ENCODE assay signal across 1 cellular context in genomic region chr5:80408475-80408875, GRCh38.
TF ChIP-seq lines count a peak whose summit lies in the region.

No MANE protein-coding gene starts in this region.

TF ChIP-seq in HepG2, 621 proteins besides CTCF, POLR2A, EP300 and RAD21 (continued from another document):
- TF ChIP-seq, protein P1, sequence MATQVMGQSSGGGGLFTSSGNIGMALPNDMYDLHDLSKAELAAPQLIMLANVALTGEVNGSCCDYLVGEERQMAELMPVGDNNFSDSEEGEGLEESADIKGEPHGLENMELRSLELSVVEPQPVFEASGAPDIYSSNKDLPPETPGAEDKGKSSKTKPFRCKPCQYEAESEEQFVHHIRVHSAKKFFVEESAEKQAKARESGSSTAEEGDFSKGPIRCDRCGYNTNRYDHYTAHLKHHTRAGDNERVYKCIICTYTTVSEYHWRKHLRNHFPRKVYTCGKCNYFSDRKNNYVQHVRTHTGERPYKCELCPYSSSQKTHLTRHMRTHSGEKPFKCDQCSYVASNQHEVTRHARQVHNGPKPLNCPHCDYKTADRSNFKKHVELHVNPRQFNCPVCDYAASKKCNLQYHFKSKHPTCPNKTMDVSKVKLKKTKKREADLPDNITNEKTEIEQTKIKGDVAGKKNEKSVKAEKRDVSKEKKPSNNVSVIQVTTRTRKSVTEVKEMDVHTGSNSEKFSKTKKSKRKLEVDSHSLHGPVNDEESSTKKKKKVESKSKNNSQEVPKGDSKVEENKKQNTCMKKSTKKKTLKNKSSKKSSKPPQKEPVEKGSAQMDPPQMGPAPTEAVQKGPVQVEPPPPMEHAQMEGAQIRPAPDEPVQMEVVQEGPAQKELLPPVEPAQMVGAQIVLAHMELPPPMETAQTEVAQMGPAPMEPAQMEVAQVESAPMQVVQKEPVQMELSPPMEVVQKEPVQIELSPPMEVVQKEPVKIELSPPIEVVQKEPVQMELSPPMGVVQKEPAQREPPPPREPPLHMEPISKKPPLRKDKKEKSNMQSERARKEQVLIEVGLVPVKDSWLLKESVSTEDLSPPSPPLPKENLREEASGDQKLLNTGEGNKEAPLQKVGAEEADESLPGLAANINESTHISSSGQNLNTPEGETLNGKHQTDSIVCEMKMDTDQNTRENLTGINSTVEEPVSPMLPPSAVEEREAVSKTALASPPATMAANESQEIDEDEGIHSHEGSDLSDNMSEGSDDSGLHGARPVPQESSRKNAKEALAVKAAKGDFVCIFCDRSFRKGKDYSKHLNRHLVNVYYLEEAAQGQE (IDR thresholded peaks at IDR 0.05; ENCODE audit: borderline replicate concordance in 1 of 2, low read depth in 1 of 2, low read length in 2 of 2): peak in 1 of 2 experiments; percentile 38; a peak in 1 of 4 replicates
- no peak for TF ChIP-seq XBP1 (CRISPR knock-in tag; IDR thresholded peaks at IDR 0.05)
- TF ChIP-seq KMT2B (CRISPR knock-in tag; IDR thresholded peaks at IDR 0.05): no peak; the same call in 1 of the 2 replicates
- no peak for TF ChIP-seq SUZ12 (IDR thresholded peaks at IDR 0.05; ENCODE audit: low read depth, low read length)
- TF ChIP-seq STAT6 (CRISPR knock-in tag; IDR thresholded peaks at IDR 0.05; ENCODE audit: borderline replicate concordance): 0 out of 2 replicates have a peak, but pooled peaks have one; percentile 7
- TF ChIP-seq JUNB (CRISPR knock-in tag; IDR thresholded peaks at IDR 0.05; ENCODE audit: borderline replicate concordance): no peak
- TF ChIP-seq, protein P2, sequence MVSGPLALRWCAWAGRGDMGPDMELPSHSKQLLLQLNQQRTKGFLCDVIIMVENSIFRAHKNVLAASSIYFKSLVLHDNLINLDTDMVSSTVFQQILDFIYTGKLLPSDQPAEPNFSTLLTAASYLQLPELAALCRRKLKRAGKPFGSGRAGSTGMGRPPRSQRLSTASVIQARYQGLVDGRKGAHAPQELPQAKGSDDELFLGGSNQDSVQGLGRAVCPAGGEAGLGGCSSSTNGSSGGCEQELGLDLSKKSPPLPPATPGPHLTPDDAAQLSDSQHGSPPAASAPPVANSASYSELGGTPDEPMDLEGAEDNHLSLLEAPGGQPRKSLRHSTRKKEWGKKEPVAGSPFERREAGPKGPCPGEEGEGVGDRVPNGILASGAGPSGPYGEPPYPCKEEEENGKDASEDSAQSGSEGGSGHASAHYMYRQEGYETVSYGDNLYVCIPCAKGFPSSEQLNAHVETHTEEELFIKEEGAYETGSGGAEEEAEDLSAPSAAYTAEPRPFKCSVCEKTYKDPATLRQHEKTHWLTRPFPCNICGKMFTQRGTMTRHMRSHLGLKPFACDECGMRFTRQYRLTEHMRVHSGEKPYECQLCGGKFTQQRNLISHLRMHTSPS (CRISPR knock-in tag; IDR thresholded peaks at IDR 0.05; ENCODE audit: low read depth): no peak
- no peak for TF ChIP-seq PHF5A (CRISPR knock-in tag; IDR thresholded peaks at IDR 0.05; ENCODE audit: low read depth, unreplicated experiment)
- 0 out of 2 replicates have a peak, but pooled peaks have one; percentile 25 for TF ChIP-seq GATAD2A (CRISPR knock-in tag; IDR thresholded peaks at IDR 0.05)
- no peak; the same call in 1 of the 2 replicates for TF ChIP-seq KDM5A (IDR thresholded peaks at IDR 0.05; ENCODE audit: borderline replicate concordance, low read length)
TF ChIP-seq in HepG2: peak in this region for 28.
